Comparison of ENCODE assay signal across 1 cellular context in the genomic region with DNA sequence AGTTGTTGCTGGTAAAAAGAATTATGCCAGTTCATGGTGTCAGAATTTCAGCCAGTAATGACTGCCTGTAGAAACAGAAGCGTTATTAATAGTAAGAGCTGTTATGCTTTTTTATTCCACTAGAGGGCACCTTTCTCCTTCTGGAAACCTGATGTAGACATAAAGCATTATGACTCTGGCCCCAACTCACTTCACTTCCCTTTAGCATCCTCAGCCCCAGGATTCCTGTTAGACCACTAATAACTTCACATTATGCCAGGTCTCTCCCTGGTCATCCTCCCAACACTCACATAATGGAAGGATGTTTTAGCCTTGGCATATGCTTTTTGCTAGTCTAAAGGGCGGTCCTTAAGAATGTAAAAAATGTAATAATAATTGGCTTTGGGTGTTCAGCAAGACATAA.
TF ChIP-seq lines count a peak whose summit lies in the region.

No MANE protein-coding gene starts in this region.

TF ChIP-seq in GM12878, 131 proteins besides CTCF, POLR2A, EP300 and RAD21:
- TF ChIP-seq SREBF2 (IDR thresholded peaks at IDR 0.05; ENCODE audit: low read length) (no peak), SPI1 (IDR thresholded peaks at IDR 0.05; ENCODE audit: borderline replicate concordance, insufficient read depth, low read depth, low read length) (0 out of 2 replicates have a peak, but pooled peaks have one; percentile 18), SMC3 (IDR thresholded peaks at IDR 0.05; ENCODE audit: borderline replicate concordance, low read length) (peak; percentile 57; the same call in 1 of the 2 replicates), YY1 (IDR thresholded peaks at IDR 0.05; ENCODE audit: low read depth, low read length) (peak; percentile 15; the same call in 1 of the 2 replicates)
